In the genomic region with DNA sequence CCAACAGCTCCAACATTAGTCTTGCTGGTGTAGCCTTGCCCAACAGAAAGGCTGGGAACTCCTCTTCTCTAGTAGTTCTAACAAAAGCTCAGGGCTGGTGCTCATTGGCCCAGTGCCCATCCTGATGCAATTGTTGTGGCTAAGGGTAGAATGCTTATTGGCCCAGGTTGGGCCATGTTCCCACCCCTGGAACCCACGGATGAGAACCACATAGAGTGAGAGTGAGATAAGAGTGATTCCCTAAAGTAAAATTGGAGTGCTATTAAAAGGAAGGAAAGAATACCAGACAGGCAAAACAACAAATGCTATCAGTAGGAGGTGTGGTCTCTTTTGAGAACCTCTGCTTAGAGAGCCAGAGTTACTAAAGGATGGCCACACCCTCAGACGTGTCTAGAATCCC, we compare ENCODE assay signal across 25 cellular contexts. TPM values are rescaled to one million over a fixed set of nuclear protein-coding genes. Genes with fewer than 3 reads are reported as not detected.
DNase-seq lines count a peak whose midpoint lies in the region; ATAC-seq and TF ChIP-seq lines count a peak whose summit lies in the region.
"Had no signal": no experiment of that assay in that cellular context is flagged by ENCODE, and none has a peak within 500 bp of the region (broad histone marks: within the 10 kb centered on the region; RNA-seq: fewer than 3 reads in every experiment).

No MANE protein-coding gene starts in this region.

- BruUV-seq in MCF 10A (replicated peaks; lab: Mats Ljungman, UMichigan), result no TSS peak

- peaks cover 22% of the 10 kb centered on the region for H3K27me3 Mint-ChIP-seq in MCF 10A (ENCODE audit: insufficient read depth, unreplicated experiment)
- H3K27me3 Mint-ChIP-seq in nephron progenitor cell (ENCODE audit: low read depth, poor library complexity), result no peaks in the 10 kb centered on the region

- no peaks in the 10 kb centered on the region for H3K9me3 Mint-ChIP-seq in MCF 10A (ENCODE audit: unreplicated experiment)
- no peaks in the 10 kb centered on the region for H3K9me3 Mint-ChIP-seq in nephron progenitor cell
- H3K9me3 Mint-ChIP-seq: activated naive CD4-positive, alpha-beta T cell treated with anti-CD3 and anti-CD28 coated beads for 36 hours; activated T-cell treated with anti-CD3 and anti-CD28 coated beads, Interleukin-2, amount 50 U/mL, for 72 hours; naive thymus-derived CD4-positive, alpha-beta T cell; T-cell had no signal

- peak; percentile 50 for DNase-seq in MCF 10A (ENCODE audit: unreplicated experiment)
- no peak for DNase-seq in breast epithelium (ENCODE audit: low spot score in 2 of 2)
- DNase-seq in OCI-M1 (lab: John Stamatoyannopoulos, UW), result peak; percentile 57
- DNase-seq in fibroblast of mammary gland (ENCODE audit: low read depth), result peak; percentile 25
- peak in 1 of 2 donors; percentile 30 for DNase-seq in psoas muscle
- no peak for DNase-seq in AG08395 (ENCODE audit: low spot score)
- DNase-seq in nephron progenitor cell, result no peak
- DNase-seq: activated CD4-positive, alpha-beta T cell treated with anti-CD3 and anti-CD28 coated beads for 48 hours; activated naive CD4-positive, alpha-beta T cell treated with anti-CD3 and anti-CD28 coated beads for 36 hours; activated T-cell treated with anti-CD3 and anti-CD28 coated beads, Interleukin-2, amount 50 U/mL, for 72 hours; GOT3; mesenchymal stem cell; naive thymus-derived CD4-positive, alpha-beta T cell; NCI-H146; NCI-H2171 treated with DMSO at 0.1 percent for 48 hours; NCI-H774; ovary; SHP77 treated with DMSO at 0.1 percent for 48 hours; stimulated activated CD4-positive, alpha-beta T cell treated with anti-CD3 and anti-CD28 coated beads, Interleukin-15, amount 100 ng/mL, for 24 hours; T-cell; upper lobe of left lung had no signal

- intact Hi-C loops in MCF 10A (cut with micrococcal nuclease), result no loop called here
- intact Hi-C loops in breast epithelium (cut with DNase I; ENCODE audit: low total_unique reads), result no loop called here
- intact Hi-C loops in psoas muscle (cut with DNase I), result no loop called here

- H3K36me3 ChIP-seq in breast epithelium, result no peaks in the 10 kb centered on the region
- no peaks in the 10 kb centered on the region for H3K36me3 ChIP-seq in psoas muscle (ENCODE audit: insufficient read depth in 1 of 2, low read depth in 1 of 2)
- H3K36me3 ChIP-seq: ovary, upper lobe of left lung had no signal

- no peaks in the 10 kb centered on the region for H3K9me3 ChIP-seq in breast epithelium
- no peaks in the 10 kb centered on the region for H3K9me3 ChIP-seq in psoas muscle
- H3K9me3 ChIP-seq: ovary, upper lobe of left lung had no signal

- ATAC-seq in psoas muscle, result peak in 3 of 4 donors; percentile 32 to 59 (median 44)
- no peak for ATAC-seq in HG02571 (IDR thresholded peaks at IDR 0.05; ENCODE audit: unreplicated experiment)
- ATAC-seq: activated T-cell treated with anti-CD3 and anti-CD28 coated beads, Interleukin-2, amount 50 U/mL, for 72 hours; naive thymus-derived CD4-positive, alpha-beta T cell; sciatic nerve; T-cell had no signal

- H3K36me3 Mint-ChIP-seq in MCF 10A (ENCODE audit: insufficient read depth, unreplicated experiment) (no peaks in the 10 kb centered on the region), nephron progenitor cell (ENCODE audit: low read depth) (no peaks in the 10 kb centered on the region)
- H3K36me3 Mint-ChIP-seq: naive thymus-derived CD4-positive, alpha-beta T cell; T-cell had no signal

- H3K4me1 ChIP-seq in breast epithelium (no peaks in the 10 kb centered on the region), psoas muscle (no peaks in the 10 kb centered on the region)
- H3K4me1 ChIP-seq: upper lobe of left lung had no signal

- no peak overlapping the region for H3K27ac ChIP-seq in breast epithelium
- peak overlapping the region; percentile 8 for H3K27ac ChIP-seq in psoas muscle
- H3K27ac ChIP-seq: C4-2B, ovary, upper lobe of left lung had no signal

- POLR2A ChIA-PET in MCF 10A (lab: Yijun Ruan, JAX), result interaction anchor here (0.7 to 1.3 kb wide), 2 partner anchors 9 to 100 kb away, joined by 3 to 4 read pairs; no protein-coding TSS in a partner anchor

- peaks cover 12% of the 10 kb centered on the region for H3K4me1 Mint-ChIP-seq in MCF 10A (ENCODE audit: insufficient read depth, unreplicated experiment)
- H3K4me1 Mint-ChIP-seq in nephron progenitor cell, result peaks cover 7% of the 10 kb centered on the region
- H3K4me1 Mint-ChIP-seq: naive thymus-derived CD4-positive, alpha-beta T cell; T-cell had no signal

- TF ChIP-seq CTCF in MCF 10A (IDR thresholded peaks at IDR 0.05; ENCODE audit: unreplicated experiment) (no peak), breast epithelium (IDR thresholded peaks at IDR 0.05) (no peak), fibroblast of mammary gland (conservative IDR thresholded peaks at IDR 0.05; ENCODE audit: control insufficient read depth, insufficient read depth, low read depth, low read length) (no peak), psoas muscle (IDR thresholded peaks at IDR 0.05) (no peak), nephron progenitor cell (IDR thresholded peaks at IDR 0.05) (no peak)

- H3K27ac Mint-ChIP-seq in MCF 10A (ENCODE audit: low read depth, unreplicated experiment), result no peak overlapping the region
- H3K27ac Mint-ChIP-seq in nephron progenitor cell, result no peak overlapping the region
- H3K27ac Mint-ChIP-seq: activated naive CD4-positive, alpha-beta T cell treated with anti-CD3 and anti-CD28 coated beads for 36 hours; activated T-cell treated with anti-CD3 and anti-CD28 coated beads, Interleukin-2, amount 50 U/mL, for 72 hours; T-cell had no signal

- H3K4me3 ChIP-seq in breast epithelium (no peak overlapping the region), fibroblast of mammary gland (ENCODE audit: control insufficient read depth, low read depth, low read length) (no peak overlapping the region), psoas muscle (no peak overlapping the region)
- H3K4me3 ChIP-seq: ovary, upper lobe of left lung had no signal

- H3K4me3 Mint-ChIP-seq in MCF 10A (ENCODE audit: unreplicated experiment) (no peak overlapping the region), nephron progenitor cell (no peak overlapping the region)
- H3K4me3 Mint-ChIP-seq: activated naive CD4-positive, alpha-beta T cell treated with anti-CD3 and anti-CD28 coated beads for 36 hours; activated T-cell treated with anti-CD3 and anti-CD28 coated beads, Interleukin-2, amount 50 U/mL, for 72 hours; naive thymus-derived CD4-positive, alpha-beta T cell; T-cell had no signal

- H3K27me3 ChIP-seq in breast epithelium, result no peaks in the 10 kb centered on the region
- H3K27me3 ChIP-seq in psoas muscle (ENCODE audit: insufficient read depth in 3 of 3, low read length in 2 of 3), result no peaks in the 10 kb centered on the region
- H3K27me3 ChIP-seq: ovary, upper lobe of left lung had no signal

- CTCF ChIA-PET in MCF 10A (lab: Yijun Ruan, JAX), result interaction anchor here (1.3 to 2.4 kb wide), 4 partner anchors 9 to 514 kb away, joined by 3 to 13 read pairs (median 5); no protein-coding TSS in a partner anchor

- TF ChIP-seq POLR2A in breast epithelium (IDR thresholded peaks at IDR 0.05), result no peak

- WGBS in psoas muscle, 3 donors, result 12 to 16% (median 15%) methylated on average over 2 of the region's 2 CpGs

RNA-seq across cellular contexts. Expression of gene LGI1, which starts 49.1 kb away (rescaled TPM):
- not detected in 2 replicates for total RNA-seq in MCF 10A (2022)
- total RNA-seq in breast epithelium, result under 1 TPM in 2 of 3 donors, not detected in 1; 0.15 to 0.48 TPM
- total RNA-seq in psoas muscle, result 1 to 10 TPM; 1.3 to 7.3 (median 2.6) TPM
- polyA plus RNA-seq in psoas muscle, result 1 to 10 TPM in 2 of 3 donors, under 1 TPM in 1; 0.20 to 1.4 (median 1.4) TPM
- total RNA-seq: activated naive CD4-positive, alpha-beta T cell treated with anti-CD3 and anti-CD28 coated beads for 36 hours; activated T-cell treated with anti-CD3 and anti-CD28 coated beads, Interleukin-2, amount 50 U/mL, for 72 hours; epithelial cell of proximal tubule; naive thymus-derived CD4-positive, alpha-beta T cell; T-cell; upper lobe of left lung had no signal
- polyA plus RNA-seq: naive thymus-derived CD4-positive, alpha-beta T cell had no signal

Comparison
In these comparisons a context has a peak if more than half of its experiments do, and no peak if none do; other contexts are left out.
1. DNase-seq: peak in MCF 10A (single experiment), OCI-M1 (single experiment) and fibroblast of mammary gland (single experiment); none in breast epithelium (0 of 2), AG08395 (single experiment) and nephron progenitor cell (single experiment).